In genomic region chr17:50950002-50950877, GRCh38 we compare ENCODE assay signal across 1 cellular context.
A peak's percentile ranks its signal among the peaks of the same experiment; 100 is the strongest.
TF ChIP-seq lines count a peak whose summit lies in the region.

No MANE protein-coding gene starts in this region.

TF ChIP-seq in GM12878, 131 proteins besides CTCF, POLR2A, EP300 and RAD21 (continued from another document):
- no peak for TF ChIP-seq ZZZ3 (IDR thresholded peaks at IDR 0.05; ENCODE audit: control insufficient read depth, insufficient read length, low read depth)
- TF ChIP-seq IKZF1 (conservative IDR thresholded peaks at IDR 0.05) = peak; percentile 30; the same call in 1 of the 2 replicates
- TF ChIP-seq RCOR1 (conservative IDR thresholded peaks at IDR 0.05; ENCODE audit: low read depth, low read length) = 0 out of 2 replicates have a peak, but pooled peaks have one; percentile 38
- no peak for TF ChIP-seq SREBF1 (IDR thresholded peaks at IDR 0.05; ENCODE audit: low read length)
